ENCODE assay signal across 13 cellular contexts in genomic region chr17:80831481-80831880, GRCh38.
DNase-seq lines count a peak whose midpoint lies in the region; ATAC-seq and TF ChIP-seq lines count a peak whose summit lies in the region.
"Had no signal": no experiment of that assay in that cellular context is flagged by ENCODE, and none has a peak within 500 bp of the region (broad histone marks: within the 10 kb centered on the region; RNA-seq: fewer than 3 reads in every experiment).

No MANE protein-coding gene starts in this region.

- H3K4me1 Mint-ChIP-seq in Caco-2 (ENCODE audit: low read depth, unreplicated experiment): peaks cover 20% of the 10 kb centered on the region
- peaks cover 15 to 21% (median 19%) of the 10 kb centered on the region in 3 donors for H3K4me1 Mint-ChIP-seq in IgD-negative memory B cell
- peaks cover 39% of the 10 kb centered on the region for H3K4me1 Mint-ChIP-seq in activated naive CD8-positive, alpha-beta T cell treated with anti-CD3 and anti-CD28 coated beads, Interleukin-2, amount 10 ng/mL, durations not matched to agents 7 days and 5 days
- H3K4me1 Mint-ChIP-seq in nephron: peaks cover 47% of the 10 kb centered on the region

- H3K4me1 ChIP-seq in Caco-2: peaks cover 15% of the 10 kb centered on the region

- H3K27me3 ChIP-seq in Caco-2 (replicated peaks; ENCODE audit: control insufficient read depth, insufficient read depth, low read length): no peaks in the 10 kb centered on the region
- H3K27me3 ChIP-seq: transverse colon had no signal

- ATAC-seq in activated naive CD8-positive, alpha-beta T cell treated with anti-CD3 and anti-CD28 coated beads, Interleukin-2, amount 10 ng/mL, durations not matched to agents 7 days and 5 days (ENCODE audit: low read depth): no peak
- ATAC-seq: Right ventricle myocardium inferior had no signal

- CTCF ChIA-PET in Caco-2 (lab: Charles Lee): no interaction called here

- DNase-seq in Caco-2 (no peak), coronary artery (ENCODE audit: low spot score) (no peak), cerebellar cortex (ENCODE audit: low spot score) (no peak), HPDE6-E6E7 (ENCODE audit: extremely low spot score) (no peak)
- peak; percentile 10 for DNase-seq in activated naive CD8-positive, alpha-beta T cell treated with anti-CD3 and anti-CD28 coated beads, Interleukin-2, amount 10 ng/mL, durations not matched to agents 7 days and 5 days
- no peak for DNase-seq in activated CD4-positive, CD25-positive, alpha-beta regulatory T cell treated with anti-CD3 and anti-CD28 coated beads, Interleukin-2, amount 50 U/mL, for 72 hours
- DNase-seq: activated gamma-delta T cell, foreskin melanocyte, GM23248, transverse colon had no signal

- no peaks in the 10 kb centered on the region for H3K9me3 Mint-ChIP-seq in Caco-2 (ENCODE audit: unreplicated experiment)
- no peaks in the 10 kb centered on the region for H3K9me3 Mint-ChIP-seq in IgD-negative memory B cell
- H3K9me3 Mint-ChIP-seq in activated naive CD8-positive, alpha-beta T cell treated with anti-CD3 and anti-CD28 coated beads, Interleukin-2, amount 10 ng/mL, durations not matched to agents 7 days and 5 days: no peaks in the 10 kb centered on the region
- H3K9me3 Mint-ChIP-seq in nephron: no peaks in the 10 kb centered on the region

- TF ChIP-seq CTCF in Caco-2 (IDR thresholded peaks at IDR 0.05; ENCODE audit: insufficient read depth in 1 of 2, low read depth in 1 of 2, low read length in 1 of 2, severe bottlenecking in 1 of 2, unreplicated experiment in 1 of 2): no peak
- no peak for TF ChIP-seq CTCF in nephron (IDR thresholded peaks at IDR 0.05; ENCODE audit: unreplicated experiment in 3 of 3)
- TF ChIP-seq CTCF in coronary artery (IDR thresholded peaks at IDR 0.05): no peak

- H3K4me3 Mint-ChIP-seq in Caco-2 (ENCODE audit: unreplicated experiment) (peak overlapping the region; percentile 77), IgD-negative memory B cell (peak overlapping the region; percentile 0 to 95 (median 50)), nephron (peak overlapping the region; percentile 10 to 50 (median 11))
- H3K4me3 Mint-ChIP-seq in activated naive CD8-positive, alpha-beta T cell treated with anti-CD3 and anti-CD28 coated beads, Interleukin-2, amount 10 ng/mL, durations not matched to agents 7 days and 5 days: peak overlapping the region; percentile 68

- H3K36me3 Mint-ChIP-seq in Caco-2 (ENCODE audit: insufficient read depth, unreplicated experiment): peaks cover 62% of the 10 kb centered on the region
- H3K36me3 Mint-ChIP-seq in IgD-negative memory B cell: peaks cover 2% of the 10 kb centered on the region
- peaks cover 14% of the 10 kb centered on the region for H3K36me3 Mint-ChIP-seq in activated naive CD8-positive, alpha-beta T cell treated with anti-CD3 and anti-CD28 coated beads, Interleukin-2, amount 10 ng/mL, durations not matched to agents 7 days and 5 days
- H3K36me3 Mint-ChIP-seq in nephron (ENCODE audit: low read depth): peaks cover 19% of the 10 kb centered on the region

- POLR2A ChIA-PET in Caco-2 (lab: Charles Lee): no interaction called here
- POLR2A ChIA-PET in activated naive CD8-positive, alpha-beta T cell treated with anti-CD3 and anti-CD28 coated beads, Interleukin-2, amount 10 ng/mL, durations not matched to agents 7 days and 5 days (lab: Charles Lee): interaction anchor here (1.7 to 3.2 kb wide), 4 partner anchors 16 to 69 kb away, joined by 8 to 31 read pairs (median 22); no protein-coding TSS in a partner anchor

- H3K27me3 Mint-ChIP-seq in Caco-2 (ENCODE audit: insufficient read depth, unreplicated experiment): no peaks in the 10 kb centered on the region
- no peaks in the 10 kb centered on the region for H3K27me3 Mint-ChIP-seq in IgD-negative memory B cell
- no peaks in the 10 kb centered on the region for H3K27me3 Mint-ChIP-seq in activated naive CD8-positive, alpha-beta T cell treated with anti-CD3 and anti-CD28 coated beads, Interleukin-2, amount 10 ng/mL, durations not matched to agents 7 days and 5 days
- no peaks in the 10 kb centered on the region for H3K27me3 Mint-ChIP-seq in nephron (ENCODE audit: low read depth)

- H3K36me3 ChIP-seq in Caco-2 (ENCODE audit: control insufficient read depth, insufficient read depth, low read length): 0 out of 2 replicates have a peak, but pooled peaks cover 2% of the 10 kb centered on the region
- H3K36me3 ChIP-seq: transverse colon had no signal

- no peaks in the 10 kb centered on the region for H3K9me3 ChIP-seq in Caco-2
- H3K9me3 ChIP-seq: transverse colon had no signal

- H3K27ac ChIP-seq in coronary artery: no peak overlapping the region

- H3K4me3 ChIP-seq in Caco-2 (ENCODE audit: low read depth, low read length): no peak overlapping the region
- H3K4me3 ChIP-seq in coronary artery: no peak overlapping the region
- H3K4me3 ChIP-seq: GM23248, transverse colon had no signal

- peak overlapping the region; percentile 98 for H3K27ac Mint-ChIP-seq in Caco-2 (ENCODE audit: unreplicated experiment)
- peak overlapping the region; percentile 91 to 96 (median 92) for H3K27ac Mint-ChIP-seq in IgD-negative memory B cell
- H3K27ac Mint-ChIP-seq in activated naive CD8-positive, alpha-beta T cell treated with anti-CD3 and anti-CD28 coated beads, Interleukin-2, amount 10 ng/mL, durations not matched to agents 7 days and 5 days: peak overlapping the region; percentile 86
- H3K27ac Mint-ChIP-seq in nephron: peak overlapping the region; percentile 87 to 98 (median 91)

- intact Hi-C loops in Caco-2 (cut with micrococcal nuclease; ENCODE audit: unreplicated experiment): no loop called here

- no TSS peak for BruUV-seq in Caco-2 (replicated peaks; lab: Mats Ljungman, UMichigan)

Comparison
In these comparisons a context has a peak if more than half of its experiments do, and no peak if none do; other contexts are left out.
1. H3K4me3 Mint-ChIP-seq: peak in every context shown above with its lines; median percentile 77 in Caco-2; 68 in activated naive CD8-positive, alpha-beta T cell treated with anti-CD3 and anti-CD28 coated beads, Interleukin-2, amount 10 ng/mL, durations not matched to agents 7 days and 5 days; 50 in IgD-negative memory B cell; 11 in nephron.